In genomic region chr9:27888661-27889295, GRCh38 we compare ENCODE assay signal across 8 cellular contexts.
DNase-seq lines count a peak whose midpoint lies in the region; ATAC-seq and TF ChIP-seq lines count a peak whose summit lies in the region.

No MANE protein-coding gene starts in this region.

- no peak overlapping the region for H2BK5ac ChIP-seq in H9 (ENCODE audit: insufficient read length, low read length)

- no peak overlapping the region for H3T11ph ChIP-seq in H9 (ENCODE audit: low read length)

- H2BK120ac ChIP-seq in H9 (ENCODE audit: low read depth, low read length, poor library complexity, severe bottlenecking) = no peak overlapping the region

- no peaks in the 10 kb centered on the region for H3K4me1 Mint-ChIP-seq in H9
- no peaks in the 10 kb centered on the region for H3K4me1 Mint-ChIP-seq in activated naive CD4-positive, alpha-beta T cell treated with anti-CD3 and anti-CD28 coated beads, Interleukin-2, amount 10 ng/mL, durations not matched to agents 7 days and 5 days
- peaks cover 5% of the 10 kb centered on the region for H3K4me1 Mint-ChIP-seq in mesothelial cell of epicardium

- no peak overlapping the region for H4K5ac ChIP-seq in H9 (ENCODE audit: insufficient read length, low read depth, low read length)

- H3K9ac ChIP-seq in H9 (ENCODE audit: extremely low read depth, insufficient read length, low read length) = no peak overlapping the region

- H3K79me1 ChIP-seq in H9 (ENCODE audit: insufficient read depth, low read depth, low read length, poor library complexity, severe bottlenecking) = no peaks in the 10 kb centered on the region

- peaks cover 2 to 4% of the 10 kb centered on the region in 2 experiments; a peak in 2 of 5 replicates for H3K9me3 Mint-ChIP-seq in H9
- no peaks in the 10 kb centered on the region for H3K9me3 Mint-ChIP-seq in activated naive CD4-positive, alpha-beta T cell treated with anti-CD3 and anti-CD28 coated beads, Interleukin-2, amount 10 ng/mL, durations not matched to agents 7 days and 5 days
- H3K9me3 Mint-ChIP-seq in mesothelial cell of epicardium = peaks cover 22% of the 10 kb centered on the region

- no peak overlapping the region for H4K91ac ChIP-seq in H9 (ENCODE audit: insufficient read length, low read depth, low read length)

- no peaks in the 10 kb centered on the region for H4K20me1 ChIP-seq in H9 (ENCODE audit: control insufficient read depth, insufficient read depth, insufficient read length)

- intact Hi-C loops in heart right ventricle (cut with DNase I) = no loop called here
- intact Hi-C loops in left cardiac atrium (cut with DNase I) = no loop called here

- no peak overlapping the region for H3K56ac ChIP-seq in H9 (ENCODE audit: insufficient read length, low read depth, low read length)

- H3K27me3 ChIP-seq in heart right ventricle (no peaks in the 10 kb centered on the region), H9 (ENCODE audit: insufficient read depth, low read length) (no peaks in the 10 kb centered on the region)

- H3K27ac Mint-ChIP-seq in H9 (no peak overlapping the region), mesothelial cell of epicardium (no peak overlapping the region)
- H3K27ac Mint-ChIP-seq in activated naive CD4-positive, alpha-beta T cell treated with anti-CD3 and anti-CD28 coated beads, Interleukin-2, amount 10 ng/mL, durations not matched to agents 7 days and 5 days = no peak overlapping the region

- H2BK15ac ChIP-seq in H9 (ENCODE audit: low read depth, low read length) = no peak overlapping the region

- H3K27ac ChIP-seq in heart right ventricle (no peak overlapping the region), H9 (ENCODE audit: insufficient read length, low read depth, low read length) (no peak overlapping the region)

- H3K79me2 ChIP-seq in H9 (ENCODE audit: insufficient read depth, low read length) = no peaks in the 10 kb centered on the region

- H2BK12ac ChIP-seq in H9 (ENCODE audit: insufficient read length, low read depth, low read length) = no peak overlapping the region

- no peaks in the 10 kb centered on the region for H3K27me3 Mint-ChIP-seq in H9 (ENCODE audit: low read depth)
- no peaks in the 10 kb centered on the region for H3K27me3 Mint-ChIP-seq in activated naive CD4-positive, alpha-beta T cell treated with anti-CD3 and anti-CD28 coated beads, Interleukin-2, amount 10 ng/mL, durations not matched to agents 7 days and 5 days
- no peaks in the 10 kb centered on the region for H3K27me3 Mint-ChIP-seq in mesothelial cell of epicardium (ENCODE audit: low read depth)

- 90 to 93% methylated on average over 2 of the region's 2 CpGs for WGBS in heart right ventricle, 2 donors
- no CpG with 5 or more reads among the region's 2 CpGs for WGBS in H9 (ENCODE audit: extremely low coverage, insufficient read length, low lambda C conversion rate)

- H2AK5ac ChIP-seq in H9 (ENCODE audit: insufficient read length, low read length) = no peak overlapping the region

- no peak overlapping the region for H2BK20ac ChIP-seq in H9 (ENCODE audit: low read depth, low read length, poor library complexity, severe bottlenecking)

- CTCF ChIA-PET in activated naive CD4-positive, alpha-beta T cell treated with anti-CD3 and anti-CD28 coated beads, Interleukin-2, amount 10 ng/mL, durations not matched to agents 7 days and 5 days (lab: Charles Lee) = interaction anchor here (1.0 to 1.6 kb wide), 2 partner anchors 16 to 161 kb away, joined by 3 to 4 read pairs; no protein-coding TSS in a partner anchor

- no peak overlapping the region for H3K4me2 ChIP-seq in H9 (ENCODE audit: insufficient read depth, insufficient read length, low read length)

- H3K4me3 ChIP-seq in heart right ventricle = no peak overlapping the region

- no peaks in the 10 kb centered on the region for H3K36me3 ChIP-seq in heart right ventricle

- H3K4me1 ChIP-seq in heart right ventricle = no peaks in the 10 kb centered on the region
- no peaks in the 10 kb centered on the region for H3K4me1 ChIP-seq in H9 (ENCODE audit: insufficient read depth, low read length)

- peaks cover 0 to 5% (median 0%) of the 10 kb centered on the region in 11 donors for H3K9me3 ChIP-seq in heart right ventricle
- H3K9me3 ChIP-seq in H9 (ENCODE audit: control insufficient read depth, low read depth, low read length) = no peaks in the 10 kb centered on the region

- H3K23me2 ChIP-seq in H9 (ENCODE audit: insufficient read length, low read depth, low read length, poor library complexity, severe bottlenecking) = no peaks in the 10 kb centered on the region

- peaks cover 0 to 9% (median 0%) of the 10 kb centered on the region in 3 experiments; a peak in 2 of 7 replicates for H3K36me3 Mint-ChIP-seq in H9 (ENCODE audit: insufficient read depth in 1 of 3, low read depth in 3 of 3)
- H3K36me3 Mint-ChIP-seq in activated naive CD4-positive, alpha-beta T cell treated with anti-CD3 and anti-CD28 coated beads, Interleukin-2, amount 10 ng/mL, durations not matched to agents 7 days and 5 days = no peaks in the 10 kb centered on the region
- no peaks in the 10 kb centered on the region for H3K36me3 Mint-ChIP-seq in mesothelial cell of epicardium

- ATAC-seq in heart right ventricle = no peak
- no peak for ATAC-seq in left cardiac atrium

- H4K8ac ChIP-seq in H9 (replicated peaks; ENCODE audit: insufficient read length, low read depth, low read length) = no peak overlapping the region

- DNase-seq in heart right ventricle (no peak), left cardiac atrium (no peak), H9 (peak; percentile 76), mesothelial cell of epicardium (ENCODE audit: low spot score in 2 of 2, unreplicated experiment in 2 of 2) (no peak), NOMO-1 (lab: John Stamatoyannopoulos, UW; ENCODE audit: unreplicated experiment in 2 of 2) (no peak), NCI-H446 treated with DMSO at 0.1 percent for 48 hours (lab: John Stamatoyannopoulos, UW) (no peak)
- peak; percentile 52 for DNase-seq in activated naive CD4-positive, alpha-beta T cell treated with anti-CD3 and anti-CD28 coated beads, Interleukin-2, amount 10 ng/mL, durations not matched to agents 7 days and 5 days

- no peak overlapping the region for H3K18ac ChIP-seq in H9 (ENCODE audit: insufficient read length, low read depth, low read length)

- no peak overlapping the region for H3K14ac ChIP-seq in H9 (ENCODE audit: insufficient read depth, low read length)

- peak in 7 of 9 donors; percentile 31 to 58 (median 40) for TF ChIP-seq CTCF in heart right ventricle (IDR thresholded peaks at IDR 0.05)
- peak; percentile 85 for TF ChIP-seq CTCF in H9 (conservative IDR thresholded peaks at IDR 0.05)
- peak; percentile 86 for TF ChIP-seq CTCF in LNCAP (IDR thresholded peaks at IDR 0.05)
- TF ChIP-seq CTCF in mesothelial cell of epicardium (IDR thresholded peaks at IDR 0.05; ENCODE audit: unreplicated experiment) = peak; percentile 32

- H3K23ac ChIP-seq in H9 (ENCODE audit: insufficient read length, low read depth, low read length) = no peak overlapping the region

- no peak overlapping the region for H3K4ac ChIP-seq in H9 (ENCODE audit: low read depth, low read length)

- no peak overlapping the region for H2AFZ ChIP-seq in H9 (ENCODE audit: low read length)

- no peak overlapping the region for H3K4me3 Mint-ChIP-seq in H9
- H3K4me3 Mint-ChIP-seq in activated naive CD4-positive, alpha-beta T cell treated with anti-CD3 and anti-CD28 coated beads, Interleukin-2, amount 10 ng/mL, durations not matched to agents 7 days and 5 days = no peak overlapping the region
- H3K4me3 Mint-ChIP-seq in mesothelial cell of epicardium = no peak overlapping the region

Comparison
In these comparisons a context has a peak if more than half of its experiments do, and no peak if none do; other contexts are left out.
1. DNase-seq: peak in H9 (single experiment) and activated naive CD4-positive, alpha-beta T cell treated with anti-CD3 and anti-CD28 coated beads, Interleukin-2, amount 10 ng/mL, durations not matched to agents 7 days and 5 days (single experiment); none in heart right ventricle (0 of 2), left cardiac atrium (single experiment), mesothelial cell of epicardium (0 of 2), NOMO-1 (0 of 2) and NCI-H446 treated with DMSO at 0.1 percent for 48 hours (single experiment).
2. CTCF ChIP-seq: peak in every context shown above with its lines; median percentile 86 in LNCAP; 85 in H9; 40 in heart right ventricle; 32 in mesothelial cell of epicardium.